1 cellular context compared by ENCODE assay signal in the genomic region with DNA sequence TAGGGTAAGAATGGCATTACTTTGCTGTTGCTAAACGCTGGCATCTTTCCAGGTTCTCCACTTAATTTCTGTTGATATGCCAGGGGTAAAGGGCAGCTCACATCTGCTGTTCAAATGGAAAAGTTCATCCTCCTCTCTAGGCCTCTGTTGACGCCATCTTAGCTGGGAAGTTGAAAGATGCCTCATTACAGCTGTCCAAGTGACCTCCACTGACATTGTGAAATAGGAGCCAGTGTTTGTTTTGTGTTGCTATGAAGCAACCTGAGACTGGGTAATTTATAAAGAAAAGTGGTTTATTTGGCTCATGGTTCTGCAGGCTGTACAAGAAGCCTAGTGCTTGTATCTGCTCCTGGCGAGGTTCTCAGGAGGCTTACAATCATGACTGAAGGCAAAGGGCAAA.
TF ChIP-seq lines count a peak whose summit lies in the region.

No MANE protein-coding gene starts in this region.

TF ChIP-seq in HepG2, 621 proteins besides CTCF, POLR2A, EP300 and RAD21 (continued from another document and continues in another):
- TF ChIP-seq, protein P1, sequence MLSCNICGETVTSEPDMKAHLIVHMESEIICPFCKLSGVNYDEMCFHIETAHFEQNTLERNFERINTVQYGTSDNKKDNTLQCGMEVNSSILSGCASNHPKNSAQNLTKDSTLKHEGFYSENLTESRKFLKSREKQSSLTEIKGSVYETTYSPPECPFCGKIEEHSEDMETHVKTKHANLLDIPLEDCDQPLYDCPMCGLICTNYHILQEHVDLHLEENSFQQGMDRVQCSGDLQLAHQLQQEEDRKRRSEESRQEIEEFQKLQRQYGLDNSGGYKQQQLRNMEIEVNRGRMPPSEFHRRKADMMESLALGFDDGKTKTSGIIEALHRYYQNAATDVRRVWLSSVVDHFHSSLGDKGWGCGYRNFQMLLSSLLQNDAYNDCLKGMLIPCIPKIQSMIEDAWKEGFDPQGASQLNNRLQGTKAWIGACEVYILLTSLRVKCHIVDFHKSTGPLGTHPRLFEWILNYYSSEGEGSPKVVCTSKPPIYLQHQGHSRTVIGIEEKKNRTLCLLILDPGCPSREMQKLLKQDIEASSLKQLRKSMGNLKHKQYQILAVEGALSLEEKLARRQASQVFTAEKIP (CRISPR knock-in tag; IDR thresholded peaks at IDR 0.05; ENCODE audit: borderline replicate concordance): no peak
- TF ChIP-seq EED (CRISPR knock-in tag; IDR thresholded peaks at IDR 0.05) (no peak), TARDBP (CRISPR knock-in tag; IDR thresholded peaks at IDR 0.05) (peak; percentile 68; the same call in 1 of the 2 replicates), GATAD2A (CRISPR knock-in tag; IDR thresholded peaks at IDR 0.05) (peak; percentile 87), ATRX (CRISPR knock-in tag; IDR thresholded peaks at IDR 0.05; ENCODE audit: borderline replicate concordance) (no peak), ZNF24 (IDR thresholded peaks at IDR 0.05) (no peak), HNRNPL (IDR thresholded peaks at IDR 0.05; ENCODE audit: low read depth, low read length) (no peak), ZNF850 (CRISPR knock-in tag; conservative IDR thresholded peaks at IDR 0.05) (no peak), SP5 (CRISPR knock-in tag; IDR thresholded peaks at IDR 0.05; ENCODE audit: borderline replicate concordance, low read depth) (no peak), ZNF737 (CRISPR knock-in tag; IDR thresholded peaks at IDR 0.05; ENCODE audit: borderline replicate concordance) (no peak), BCL6 (CRISPR knock-in tag; IDR thresholded peaks at IDR 0.05) (peak; percentile 69), ZSCAN22 (CRISPR knock-in tag; IDR thresholded peaks at IDR 0.05) (no peak), MAF1 (CRISPR knock-in tag; IDR thresholded peaks at IDR 0.05; ENCODE audit: borderline replicate concordance) (0 out of 2 replicates have a peak, but pooled peaks have one; percentile 24), ZNF207 (IDR thresholded peaks at IDR 0.05; ENCODE audit: borderline replicate concordance) (no peak), MED1 (CRISPR knock-in tag; IDR thresholded peaks at IDR 0.05) (peak; percentile 52; the same call in 1 of the 2 replicates), ZMYM4 (CRISPR knock-in tag; IDR thresholded peaks at IDR 0.05) (peak; percentile 90), RFX3 (CRISPR knock-in tag; IDR thresholded peaks at IDR 0.05) (peak; percentile 62), ZFP41 (CRISPR knock-in tag; IDR thresholded peaks at IDR 0.05; ENCODE audit: borderline replicate concordance) (no peak), ZNF101 (CRISPR knock-in tag; IDR thresholded peaks at IDR 0.05; ENCODE audit: borderline replicate concordance, low read depth) (no peak), JDP2 (CRISPR knock-in tag; IDR thresholded peaks at IDR 0.05; ENCODE audit: borderline replicate concordance) (no peak), SRSF9 (IDR thresholded peaks at IDR 0.05; ENCODE audit: borderline replicate concordance, insufficient read depth, low read depth, low read length, poor library complexity, severe bottlenecking) (no peak), HOXA3 (CRISPR knock-in tag; IDR thresholded peaks at IDR 0.05) (peak; percentile 62; the same call in 1 of the 2 replicates), FOXA1 (IDR thresholded peaks at IDR 0.05) (no peak), FOXA1 (CRISPR knock-in tag; IDR thresholded peaks at IDR 0.05) (peak; percentile 91), KDM1A (CRISPR knock-in tag; IDR thresholded peaks at IDR 0.05) (peak; percentile 83), ZNF598 (CRISPR knock-in tag; IDR thresholded peaks at IDR 0.05; ENCODE audit: borderline replicate concordance) (no peak), ZNF891 (CRISPR knock-in tag; IDR thresholded peaks at IDR 0.05) (no peak), ZKSCAN8 (CRISPR knock-in tag; IDR thresholded peaks at IDR 0.05; ENCODE audit: borderline replicate concordance) (peak; percentile 81; the same call in 1 of the 2 replicates), FOXJ3 (CRISPR knock-in tag; IDR thresholded peaks at IDR 0.05; ENCODE audit: borderline replicate concordance) (peak; percentile 93), ZNF841 (CRISPR knock-in tag; IDR thresholded peaks at IDR 0.05; ENCODE audit: borderline replicate concordance) (no peak), ZNF660 (CRISPR knock-in tag; IDR thresholded peaks at IDR 0.05; ENCODE audit: borderline replicate concordance, low read depth) (no peak), DNMT3B (CRISPR knock-in tag; conservative IDR thresholded peaks at IDR 0.05) (no peak), EEA1 (CRISPR knock-in tag; IDR thresholded peaks at IDR 0.05; ENCODE audit: borderline replicate concordance) (no peak), HDAC2 (CRISPR knock-in tag; IDR thresholded peaks at IDR 0.05) (peak; percentile 84), ZNF296 (CRISPR knock-in tag; conservative IDR thresholded peaks at IDR 0.05) (no peak), KLF13 (CRISPR knock-in tag; IDR thresholded peaks at IDR 0.05) (no peak)
- TF ChIP-seq, protein P2, sequence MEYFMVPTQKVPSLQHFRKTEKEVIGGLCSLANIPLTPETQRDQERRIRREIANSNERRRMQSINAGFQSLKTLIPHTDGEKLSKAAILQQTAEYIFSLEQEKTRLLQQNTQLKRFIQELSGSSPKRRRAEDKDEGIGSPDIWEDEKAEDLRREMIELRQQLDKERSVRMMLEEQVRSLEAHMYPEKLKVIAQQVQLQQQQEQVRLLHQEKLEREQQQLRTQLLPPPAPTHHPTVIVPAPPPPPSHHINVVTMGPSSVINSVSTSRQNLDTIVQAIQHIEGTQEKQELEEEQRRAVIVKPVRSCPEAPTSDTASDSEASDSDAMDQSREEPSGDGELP (IDR thresholded peaks at IDR 0.05; ENCODE audit: borderline replicate concordance, low read depth): peak; percentile 94
- TF ChIP-seq, protein P3, sequence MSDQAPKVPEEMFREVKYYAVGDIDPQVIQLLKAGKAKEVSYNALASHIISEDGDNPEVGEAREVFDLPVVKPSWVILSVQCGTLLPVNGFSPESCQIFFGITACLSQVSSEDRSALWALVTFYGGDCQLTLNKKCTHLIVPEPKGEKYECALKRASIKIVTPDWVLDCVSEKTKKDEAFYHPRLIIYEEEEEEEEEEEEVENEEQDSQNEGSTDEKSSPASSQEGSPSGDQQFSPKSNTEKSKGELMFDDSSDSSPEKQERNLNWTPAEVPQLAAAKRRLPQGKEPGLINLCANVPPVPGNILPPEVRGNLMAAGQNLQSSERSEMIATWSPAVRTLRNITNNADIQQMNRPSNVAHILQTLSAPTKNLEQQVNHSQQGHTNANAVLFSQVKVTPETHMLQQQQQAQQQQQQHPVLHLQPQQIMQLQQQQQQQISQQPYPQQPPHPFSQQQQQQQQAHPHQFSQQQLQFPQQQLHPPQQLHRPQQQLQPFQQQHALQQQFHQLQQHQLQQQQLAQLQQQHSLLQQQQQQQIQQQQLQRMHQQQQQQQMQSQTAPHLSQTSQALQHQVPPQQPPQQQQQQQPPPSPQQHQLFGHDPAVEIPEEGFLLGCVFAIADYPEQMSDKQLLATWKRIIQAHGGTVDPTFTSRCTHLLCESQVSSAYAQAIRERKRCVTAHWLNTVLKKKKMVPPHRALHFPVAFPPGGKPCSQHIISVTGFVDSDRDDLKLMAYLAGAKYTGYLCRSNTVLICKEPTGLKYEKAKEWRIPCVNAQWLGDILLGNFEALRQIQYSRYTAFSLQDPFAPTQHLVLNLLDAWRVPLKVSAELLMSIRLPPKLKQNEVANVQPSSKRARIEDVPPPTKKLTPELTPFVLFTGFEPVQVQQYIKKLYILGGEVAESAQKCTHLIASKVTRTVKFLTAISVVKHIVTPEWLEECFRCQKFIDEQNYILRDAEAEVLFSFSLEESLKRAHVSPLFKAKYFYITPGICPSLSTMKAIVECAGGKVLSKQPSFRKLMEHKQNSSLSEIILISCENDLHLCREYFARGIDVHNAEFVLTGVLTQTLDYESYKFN (CRISPR knock-in tag; conservative IDR thresholded peaks at IDR 0.05): peak; percentile 72
- TF ChIP-seq, protein P4, sequence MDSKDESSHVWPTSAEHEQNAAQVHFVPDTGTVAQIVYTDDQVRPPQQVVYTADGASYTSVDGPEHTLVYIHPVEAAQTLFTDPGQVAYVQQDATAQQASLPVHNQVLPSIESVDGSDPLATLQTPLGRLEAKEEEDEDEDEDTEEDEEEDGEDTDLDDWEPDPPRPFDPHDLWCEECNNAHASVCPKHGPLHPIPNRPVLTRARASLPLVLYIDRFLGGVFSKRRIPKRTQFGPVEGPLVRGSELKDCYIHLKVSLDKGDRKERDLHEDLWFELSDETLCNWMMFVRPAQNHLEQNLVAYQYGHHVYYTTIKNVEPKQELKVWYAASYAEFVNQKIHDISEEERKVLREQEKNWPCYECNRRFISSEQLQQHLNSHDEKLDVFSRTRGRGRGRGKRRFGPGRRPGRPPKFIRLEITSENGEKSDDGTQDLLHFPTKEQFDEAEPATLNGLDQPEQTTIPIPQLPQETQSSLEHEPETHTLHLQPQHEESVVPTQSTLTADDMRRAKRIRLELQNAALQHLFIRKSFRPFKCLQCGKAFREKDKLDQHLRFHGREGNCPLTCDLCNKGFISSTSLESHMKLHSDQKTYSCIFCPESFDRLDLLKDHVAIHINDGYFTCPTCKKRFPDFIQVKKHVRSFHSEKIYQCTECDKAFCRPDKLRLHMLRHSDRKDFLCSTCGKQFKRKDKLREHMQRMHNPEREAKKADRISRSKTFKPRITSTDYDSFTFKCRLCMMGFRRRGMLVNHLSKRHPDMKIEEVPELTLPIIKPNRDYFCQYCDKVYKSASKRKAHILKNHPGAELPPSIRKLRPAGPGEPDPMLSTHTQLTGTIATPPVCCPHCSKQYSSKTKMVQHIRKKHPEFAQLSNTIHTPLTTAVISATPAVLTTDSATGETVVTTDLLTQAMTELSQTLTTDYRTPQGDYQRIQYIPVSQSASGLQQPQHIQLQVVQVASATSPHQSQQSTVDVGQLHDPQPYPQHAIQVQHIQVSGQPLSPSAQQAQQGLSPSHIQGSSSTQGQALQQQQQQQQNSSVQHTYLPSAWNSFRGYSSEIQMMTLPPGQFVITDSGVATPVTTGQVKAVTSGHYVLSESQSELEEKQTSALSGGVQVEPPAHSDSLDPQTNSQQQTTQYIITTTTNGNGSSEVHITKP (CRISPR knock-in tag; IDR thresholded peaks at IDR 0.05; ENCODE audit: low read depth): no peak
- TF ChIP-seq, protein P5, sequence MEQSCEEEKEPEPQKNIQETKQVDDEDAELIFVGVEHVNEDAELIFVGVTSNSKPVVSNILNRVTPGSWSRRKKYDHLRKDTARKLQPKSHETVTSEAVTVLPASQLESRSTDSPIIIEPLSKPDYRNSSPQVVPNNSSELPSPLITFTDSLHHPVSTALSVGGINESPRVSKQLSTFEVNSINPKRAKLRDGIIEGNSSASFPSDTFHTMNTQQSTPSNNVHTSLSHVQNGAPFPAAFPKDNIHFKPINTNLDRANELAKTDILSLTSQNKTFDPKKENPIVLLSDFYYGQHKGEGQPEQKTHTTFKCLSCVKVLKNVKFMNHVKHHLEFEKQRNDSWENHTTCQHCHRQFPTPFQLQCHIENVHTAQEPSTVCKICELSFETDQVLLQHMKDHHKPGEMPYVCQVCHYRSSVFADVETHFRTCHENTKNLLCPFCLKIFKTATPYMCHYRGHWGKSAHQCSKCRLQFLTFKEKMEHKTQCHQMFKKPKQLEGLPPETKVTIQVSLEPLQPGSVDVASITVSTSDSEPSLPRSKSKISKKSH (CRISPR knock-in tag; IDR thresholded peaks at IDR 0.05; ENCODE audit: borderline replicate concordance): no peak
- TF ChIP-seq, protein P6, sequence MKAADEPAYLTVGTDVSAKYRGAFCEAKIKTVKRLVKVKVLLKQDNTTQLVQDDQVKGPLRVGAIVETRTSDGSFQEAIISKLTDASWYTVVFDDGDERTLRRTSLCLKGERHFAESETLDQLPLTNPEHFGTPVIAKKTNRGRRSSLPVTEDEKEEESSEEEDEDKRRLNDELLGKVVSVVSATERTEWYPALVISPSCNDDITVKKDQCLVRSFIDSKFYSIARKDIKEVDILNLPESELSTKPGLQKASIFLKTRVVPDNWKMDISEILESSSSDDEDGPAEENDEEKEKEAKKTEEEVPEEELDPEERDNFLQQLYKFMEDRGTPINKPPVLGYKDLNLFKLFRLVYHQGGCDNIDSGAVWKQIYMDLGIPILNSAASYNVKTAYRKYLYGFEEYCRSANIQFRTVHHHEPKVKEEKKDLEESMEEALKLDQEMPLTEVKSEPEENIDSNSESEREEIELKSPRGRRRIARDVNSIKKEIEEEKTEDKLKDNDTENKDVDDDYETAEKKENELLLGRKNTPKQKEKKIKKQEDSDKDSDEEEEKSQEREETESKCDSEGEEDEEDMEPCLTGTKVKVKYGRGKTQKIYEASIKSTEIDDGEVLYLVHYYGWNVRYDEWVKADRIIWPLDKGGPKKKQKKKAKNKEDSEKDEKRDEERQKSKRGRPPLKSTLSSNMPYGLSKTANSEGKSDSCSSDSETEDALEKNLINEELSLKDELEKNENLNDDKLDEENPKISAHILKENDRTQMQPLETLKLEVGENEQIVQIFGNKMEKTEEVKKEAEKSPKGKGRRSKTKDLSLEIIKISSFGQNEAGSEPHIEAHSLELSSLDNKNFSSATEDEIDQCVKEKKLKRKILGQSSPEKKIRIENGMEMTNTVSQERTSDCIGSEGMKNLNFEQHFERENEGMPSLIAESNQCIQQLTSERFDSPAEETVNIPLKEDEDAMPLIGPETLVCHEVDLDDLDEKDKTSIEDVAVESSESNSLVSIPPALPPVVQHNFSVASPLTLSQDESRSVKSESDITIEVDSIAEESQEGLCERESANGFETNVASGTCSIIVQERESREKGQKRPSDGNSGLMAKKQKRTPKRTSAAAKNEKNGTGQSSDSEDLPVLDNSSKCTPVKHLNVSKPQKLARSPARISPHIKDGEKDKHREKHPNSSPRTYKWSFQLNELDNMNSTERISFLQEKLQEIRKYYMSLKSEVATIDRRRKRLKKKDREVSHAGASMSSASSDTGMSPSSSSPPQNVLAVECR (CRISPR knock-in tag; IDR thresholded peaks at IDR 0.05; ENCODE audit: borderline replicate concordance): peak; percentile 32; the same call in 1 of the 2 replicates
- TF ChIP-seq, protein P7, sequence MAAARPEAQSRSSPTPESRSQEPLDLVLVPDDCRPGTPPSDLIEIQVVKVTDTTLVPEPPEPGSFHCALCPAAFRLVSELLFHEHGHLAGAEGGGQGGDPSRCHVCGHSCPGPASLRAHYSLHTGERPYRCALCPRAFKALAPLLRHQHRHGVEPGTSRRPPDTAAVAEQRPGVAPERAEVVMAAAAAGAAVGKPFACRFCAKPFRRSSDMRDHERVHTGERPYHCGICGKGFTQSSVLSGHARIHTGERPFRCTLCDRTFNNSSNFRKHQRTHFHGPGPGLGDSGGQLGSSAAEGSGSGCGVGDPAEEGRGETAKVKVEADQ (CRISPR knock-in tag; IDR thresholded peaks at IDR 0.05; ENCODE audit: borderline replicate concordance): 0 out of 2 replicates have a peak, but pooled peaks have one; percentile 36
